ENCODE assay signal across 10 cellular contexts in the genomic region with DNA sequence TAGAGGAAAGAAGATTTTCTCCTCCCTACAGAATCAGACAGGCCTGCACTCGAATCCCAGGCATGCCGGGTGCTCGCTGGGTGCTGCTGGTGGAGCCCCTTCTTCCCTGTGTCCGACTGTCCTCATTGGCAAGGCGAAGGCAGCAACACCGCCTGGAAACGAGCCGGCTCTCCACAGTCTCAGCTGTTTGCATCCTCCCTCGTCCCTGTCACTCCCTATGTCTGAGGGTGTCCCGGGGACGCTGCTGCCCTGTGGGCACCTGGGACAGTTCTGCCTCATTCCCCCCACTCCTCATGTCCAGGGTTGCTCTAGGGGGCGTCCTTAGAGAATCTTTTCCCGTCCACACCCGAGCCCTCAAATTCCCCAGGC. TPM values are rescaled to one million over a fixed set of nuclear protein-coding genes. Genes with fewer than 3 reads are reported as not detected.
DNase-seq lines count a peak whose midpoint lies in the region; ATAC-seq, FAIRE-seq and TF ChIP-seq lines count a peak whose summit lies in the region.
"Had no signal": no experiment of that assay in that cellular context is flagged by ENCODE, and none has a peak within 500 bp of the region (broad histone marks: within the 10 kb centered on the region; RNA-seq: fewer than 3 reads in every experiment).

No MANE protein-coding gene starts in this region.

- no peak for FAIRE-seq in astrocyte (lab: Jason Lieb, UNC)

- H2AFZ ChIP-seq in GM23338 (peak overlapping the region; percentile 84), astrocyte (ENCODE audit: low read depth, low read length) (peak overlapping the region; percentile 88)

- H4K20me1 ChIP-seq in GM23338 (replicated peaks; ENCODE audit: insufficient read depth) (no peaks in the 10 kb centered on the region), astrocyte (ENCODE audit: insufficient read depth, low read length) (no peaks in the 10 kb centered on the region)

- H3K9me3 Mint-ChIP-seq in GM23338 (no peaks in the 10 kb centered on the region), astrocyte (ENCODE audit: unreplicated experiment) (no peaks in the 10 kb centered on the region)
- H3K9me3 Mint-ChIP-seq: T-helper 1 cell treated with Interleukin-12 subunit alpha and Interleukin-12 subunit beta and Interleukin-4 antibody, amounts not matched to agents 30 μg/mL and 1 μg/mL, for 36 hours had no signal

- H3K36me3 ChIP-seq in GM23338 (ENCODE audit: insufficient read depth) (no peaks in the 10 kb centered on the region), astrocyte (ENCODE audit: insufficient read depth, low read length) (no peaks in the 10 kb centered on the region), iPS-15b (ENCODE audit: control insufficient read depth, insufficient read depth, low read length) (no peaks in the 10 kb centered on the region), gastrocnemius medialis (no peaks in the 10 kb centered on the region)

- H3K4me1 ChIP-seq in GM23338 (ENCODE audit: insufficient read depth): peaks cover 9% of the 10 kb centered on the region
- H3K4me1 ChIP-seq in astrocyte (ENCODE audit: insufficient read depth, low read length): peaks cover 8% of the 10 kb centered on the region
- no peaks in the 10 kb centered on the region for H3K4me1 ChIP-seq in iPS-15b (ENCODE audit: control insufficient read depth, insufficient read depth, low read length)
- peaks cover 7 to 11% of the 10 kb centered on the region in 2 donors for H3K4me1 ChIP-seq in gastrocnemius medialis

- DNase-seq in GM23338 (ENCODE audit: low spot score) (no peak), astrocyte (ENCODE audit: low read depth) (no peak), gastrocnemius medialis (no peak), NCI-H2227 treated with DMSO at 0.1 percent for 48 hours (lab: John Stamatoyannopoulos, UW) (no peak), NOMO-1 (lab: John Stamatoyannopoulos, UW; ENCODE audit: unreplicated experiment in 2 of 2) (no peak), inferior parietal cortex (ENCODE audit: extremely low spot score) (no peak)

- peaks cover 14% of the 10 kb centered on the region for H3K27me3 Mint-ChIP-seq in GM23338 (ENCODE audit: insufficient read depth, low read depth, poor library complexity)
- peaks cover 31% of the 10 kb centered on the region for H3K27me3 Mint-ChIP-seq in astrocyte (ENCODE audit: low read depth, unreplicated experiment)

- TF ChIP-seq POLR2A in gastrocnemius medialis (IDR thresholded peaks at IDR 0.05): no peak

- H3K27ac ChIP-seq in GM23338 (ENCODE audit: low read depth) (no peak overlapping the region), astrocyte (ENCODE audit: low read depth, low read length) (no peak overlapping the region), gastrocnemius medialis (peak overlapping the region; percentile 50 to 56 (median 52))

- no peaks in the 10 kb centered on the region for H3K36me3 Mint-ChIP-seq in GM23338 (ENCODE audit: low read depth)
- H3K36me3 Mint-ChIP-seq in astrocyte (ENCODE audit: low read depth, unreplicated experiment): no peaks in the 10 kb centered on the region

- H3K9me2 ChIP-seq in GM23338 (ENCODE audit: insufficient read depth): no peaks in the 10 kb centered on the region

- intact Hi-C loops in gastrocnemius medialis (cut with DNase I; ENCODE audit: low total_unique reads): loop anchor here (10.0 kb wide), 1 partner anchor 95 kb away; a partner anchor contains a TSS

- H3K4me2 ChIP-seq in GM23338 (peak overlapping the region; percentile 69), astrocyte (ENCODE audit: low read length) (peak overlapping the region; percentile 93)

- H3K27me3 ChIP-seq in GM23338 (ENCODE audit: insufficient read depth): peaks cover 6% of the 10 kb centered on the region; the same call in 1 of the 2 replicates
- peaks cover 8% of the 10 kb centered on the region for H3K27me3 ChIP-seq in astrocyte (ENCODE audit: insufficient read depth, low read length)
- peaks cover 21% of the 10 kb centered on the region for H3K27me3 ChIP-seq in iPS-15b (ENCODE audit: control insufficient read depth, insufficient read depth, low read length)
- H3K27me3 ChIP-seq in gastrocnemius medialis: no peaks in the 10 kb centered on the region

- ATAC-seq in GM23338: no peak; the same call in 2 of the 3 replicates
- peak; percentile 32 to 40 for ATAC-seq in gastrocnemius medialis
- no peak for ATAC-seq in HG02884 (IDR thresholded peaks at IDR 0.05; ENCODE audit: unreplicated experiment)

- H3F3A ChIP-seq in GM23338 (replicated peaks; ENCODE audit: low read depth): no peaks in the 10 kb centered on the region

- H3K9ac ChIP-seq in astrocyte (ENCODE audit: low read length) (peak overlapping the region; percentile 59), iPS-15b (ENCODE audit: low read depth, low read length) (no peak overlapping the region)

- H3K4me3 ChIP-seq in GM23338 (peak overlapping the region; percentile 50), astrocyte (ENCODE audit: insufficient read depth, low read depth, low read length) (peak overlapping the region; percentile 60), iPS-15b (ENCODE audit: low read depth, low read length) (peak overlapping the region; percentile 60), gastrocnemius medialis (peak overlapping the region; percentile 51 to 63 (median 54))

- in situ Hi-C loops in gastrocnemius medialis (cut with MboI; ENCODE audit: low sequenced_read_pairs in 4 of 4): no loop called here

- H3K4me3 Mint-ChIP-seq in GM23338 (peak overlapping the region; percentile 74), astrocyte (ENCODE audit: unreplicated experiment) (peak overlapping the region; percentile 76)

- H3K9me3 ChIP-seq in astrocyte (ENCODE audit: insufficient read depth, low read depth, low read length) (no peaks in the 10 kb centered on the region), iPS-15b (ENCODE audit: control insufficient read depth, insufficient read depth, low read length) (no peaks in the 10 kb centered on the region), gastrocnemius medialis (no peaks in the 10 kb centered on the region)

- peaks cover 25% of the 10 kb centered on the region for H3K4me1 Mint-ChIP-seq in GM23338
- H3K4me1 Mint-ChIP-seq in astrocyte (ENCODE audit: low read depth, unreplicated experiment): no peaks in the 10 kb centered on the region

- no peak overlapping the region for H3K27ac Mint-ChIP-seq in GM23338
- H3K27ac Mint-ChIP-seq in astrocyte (ENCODE audit: unreplicated experiment): no peak overlapping the region
- H3K27ac Mint-ChIP-seq: T-helper 1 cell treated with Interleukin-12 subunit alpha and Interleukin-12 subunit beta and Interleukin-4 antibody, amounts not matched to agents 30 μg/mL and 1 μg/mL, for 36 hours had no signal

- TF ChIP-seq CTCF in GM23338 (conservative IDR thresholded peaks at IDR 0.05; ENCODE audit: low read depth in 2 of 2) (no peak), astrocyte (IDR thresholded peaks at IDR 0.05; ENCODE audit: insufficient read depth, low read depth, low read length) (no peak), gastrocnemius medialis (IDR thresholded peaks at IDR 0.05 in 4 of 5, conservative IDR thresholded peaks at IDR 0.05 in 1 of 5) (no peak)

- H3K79me2 ChIP-seq in GM23338 (replicated peaks; ENCODE audit: insufficient read depth): no peaks in the 10 kb centered on the region
- no peaks in the 10 kb centered on the region for H3K79me2 ChIP-seq in astrocyte (ENCODE audit: insufficient read depth, low read length)

TF ChIP-seq in GM23338, 12 proteins besides CTCF, POLR2A, EP300 and RAD21 (continues in another document):
- TF ChIP-seq ZNF114 (CRISPR knock-in tag; IDR thresholded peaks at IDR 0.05): no peak
- TF ChIP-seq, protein P1, sequence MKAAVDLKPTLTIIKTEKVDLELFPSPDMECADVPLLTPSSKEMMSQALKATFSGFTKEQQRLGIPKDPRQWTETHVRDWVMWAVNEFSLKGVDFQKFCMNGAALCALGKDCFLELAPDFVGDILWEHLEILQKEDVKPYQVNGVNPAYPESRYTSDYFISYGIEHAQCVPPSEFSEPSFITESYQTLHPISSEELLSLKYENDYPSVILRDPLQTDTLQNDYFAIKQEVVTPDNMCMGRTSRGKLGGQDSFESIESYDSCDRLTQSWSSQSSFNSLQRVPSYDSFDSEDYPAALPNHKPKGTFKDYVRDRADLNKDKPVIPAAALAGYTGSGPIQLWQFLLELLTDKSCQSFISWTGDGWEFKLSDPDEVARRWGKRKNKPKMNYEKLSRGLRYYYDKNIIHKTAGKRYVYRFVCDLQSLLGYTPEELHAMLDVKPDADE (IDR thresholded peaks at IDR 0.05): no peak

RNA-seq across cellular contexts. Expression of a gene that starts 31.6 kb away (rescaled TPM):
- total RNA-seq in GM23338 (2014; rRNA removed; shearing (Covaris generic)): not detected in 2 replicates
- polyA plus RNA-seq in GM23338 (2016; fragmentation: Nextera tagmentation; extraction: Ambion mirVana): not detected in 2 replicates
- total RNA-seq in astrocyte: not detected in 2 replicates
- total RNA-seq in gastrocnemius medialis: not detected
- total RNA-seq: lower leg skin had no signal

Comparison
In these comparisons a context has a peak if more than half of its experiments do, and no peak if none do; other contexts are left out.
1. ATAC-seq: peak in gastrocnemius medialis (2 of 2); none in GM23338 (single experiment) and HG02884 (single experiment).
2. H3K27ac ChIP-seq: peak in gastrocnemius medialis (4 of 4); none in GM23338 (single experiment) and astrocyte (single experiment).
3. Peak in every context shown above with its lines, with median percentiles within 50 percentile points of each other: H3K4me3 ChIP-seq.